In genomic region chr20:32586291-32586690, GRCh38 we compare ENCODE assay signal across 1 cellular context.
TF ChIP-seq lines count a peak whose summit lies in the region.

No MANE protein-coding gene starts in this region.

TF ChIP-seq in IMR-90, 13 proteins besides CTCF, POLR2A, EP300 and RAD21 (continued from another document):
- no peak for TF ChIP-seq NFE2L2 (IDR thresholded peaks at IDR 0.05; ENCODE audit: low read depth, low read length)
- TF ChIP-seq BHLHE40 (IDR thresholded peaks at IDR 0.05; ENCODE audit: low read depth, low read length): no peak
- TF ChIP-seq MXI1 (IDR thresholded peaks at IDR 0.05; ENCODE audit: borderline replicate concordance, low read depth, low read length): no peak
- no peak for TF ChIP-seq CEBPB (IDR thresholded peaks at IDR 0.05; ENCODE audit: low read depth, low read length)
- TF ChIP-seq RCOR1 (IDR thresholded peaks at IDR 0.05; ENCODE audit: insufficient replicate concordance, low read length): no peak
- TF ChIP-seq MAFK (IDR thresholded peaks at IDR 0.05; ENCODE audit: low read depth, low read length): no peak
- TF ChIP-seq CHD1 (IDR thresholded peaks at IDR 0.05; ENCODE audit: low read depth, low read length): no peak
- no peak for TF ChIP-seq FOS (IDR thresholded peaks at IDR 0.05; ENCODE audit: low read depth, low read length)
- TF ChIP-seq RFX5 (IDR thresholded peaks at IDR 0.05; ENCODE audit: low read depth, low read length): no peak
- TF ChIP-seq ELK1 (IDR thresholded peaks at IDR 0.05; ENCODE audit: borderline replicate concordance, low read depth, low read length): no peak
